ENCODE assay signal across 1 cellular context in genomic region chr13:110712081-110712848, GRCh38.
TF ChIP-seq lines count a peak whose summit lies in the region.

No MANE protein-coding gene starts in this region.

TF ChIP-seq in SK-N-SH treated with all-trans-retinoic acid at 6 μM for 48 hours, 23 proteins besides CTCF, POLR2A, EP300 and RAD21 (continued from another document):
- TF ChIP-seq ZNF8 (CRISPR knock-in tag; IDR thresholded peaks at IDR 0.05) (no peak), ESRRG (CRISPR knock-in tag; IDR thresholded peaks at IDR 0.05) (no peak), ZFP3 (CRISPR knock-in tag; IDR thresholded peaks at IDR 0.05) (no peak), TOX (CRISPR knock-in tag; IDR thresholded peaks at IDR 0.05; ENCODE audit: borderline replicate concordance) (no peak), PPARA (CRISPR knock-in tag; IDR thresholded peaks at IDR 0.05; ENCODE audit: borderline replicate concordance) (no peak), RARB (CRISPR knock-in tag; IDR thresholded peaks at IDR 0.05) (no peak)
